1 cellular context compared by ENCODE assay signal in the genomic region with DNA sequence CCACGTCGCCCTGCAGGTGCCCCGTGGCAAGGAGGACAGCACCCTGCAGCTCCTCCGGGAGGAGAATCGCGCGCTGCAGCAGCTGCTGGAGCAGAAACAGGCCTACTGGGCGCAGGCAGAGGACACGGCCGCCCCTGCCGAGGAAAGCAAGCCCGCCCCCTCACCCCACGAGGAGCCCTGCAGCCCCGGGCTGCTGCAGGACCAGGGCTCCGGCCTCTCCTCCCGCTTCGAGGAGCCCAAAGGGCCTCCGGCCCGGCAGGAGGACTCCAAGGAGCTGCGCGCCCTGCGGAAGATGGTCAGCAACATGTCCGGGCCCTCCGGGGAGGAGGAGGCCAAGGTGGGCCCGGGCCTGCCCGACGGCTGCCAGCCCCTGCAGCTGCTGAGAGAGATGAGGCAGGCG.
TF ChIP-seq lines count a peak whose summit lies in the region.

No MANE protein-coding gene starts in this region.

TF ChIP-seq in H1, 55 proteins besides CTCF, POLR2A, EP300 and RAD21 (continued from another document):
- TF ChIP-seq, protein P1, sequence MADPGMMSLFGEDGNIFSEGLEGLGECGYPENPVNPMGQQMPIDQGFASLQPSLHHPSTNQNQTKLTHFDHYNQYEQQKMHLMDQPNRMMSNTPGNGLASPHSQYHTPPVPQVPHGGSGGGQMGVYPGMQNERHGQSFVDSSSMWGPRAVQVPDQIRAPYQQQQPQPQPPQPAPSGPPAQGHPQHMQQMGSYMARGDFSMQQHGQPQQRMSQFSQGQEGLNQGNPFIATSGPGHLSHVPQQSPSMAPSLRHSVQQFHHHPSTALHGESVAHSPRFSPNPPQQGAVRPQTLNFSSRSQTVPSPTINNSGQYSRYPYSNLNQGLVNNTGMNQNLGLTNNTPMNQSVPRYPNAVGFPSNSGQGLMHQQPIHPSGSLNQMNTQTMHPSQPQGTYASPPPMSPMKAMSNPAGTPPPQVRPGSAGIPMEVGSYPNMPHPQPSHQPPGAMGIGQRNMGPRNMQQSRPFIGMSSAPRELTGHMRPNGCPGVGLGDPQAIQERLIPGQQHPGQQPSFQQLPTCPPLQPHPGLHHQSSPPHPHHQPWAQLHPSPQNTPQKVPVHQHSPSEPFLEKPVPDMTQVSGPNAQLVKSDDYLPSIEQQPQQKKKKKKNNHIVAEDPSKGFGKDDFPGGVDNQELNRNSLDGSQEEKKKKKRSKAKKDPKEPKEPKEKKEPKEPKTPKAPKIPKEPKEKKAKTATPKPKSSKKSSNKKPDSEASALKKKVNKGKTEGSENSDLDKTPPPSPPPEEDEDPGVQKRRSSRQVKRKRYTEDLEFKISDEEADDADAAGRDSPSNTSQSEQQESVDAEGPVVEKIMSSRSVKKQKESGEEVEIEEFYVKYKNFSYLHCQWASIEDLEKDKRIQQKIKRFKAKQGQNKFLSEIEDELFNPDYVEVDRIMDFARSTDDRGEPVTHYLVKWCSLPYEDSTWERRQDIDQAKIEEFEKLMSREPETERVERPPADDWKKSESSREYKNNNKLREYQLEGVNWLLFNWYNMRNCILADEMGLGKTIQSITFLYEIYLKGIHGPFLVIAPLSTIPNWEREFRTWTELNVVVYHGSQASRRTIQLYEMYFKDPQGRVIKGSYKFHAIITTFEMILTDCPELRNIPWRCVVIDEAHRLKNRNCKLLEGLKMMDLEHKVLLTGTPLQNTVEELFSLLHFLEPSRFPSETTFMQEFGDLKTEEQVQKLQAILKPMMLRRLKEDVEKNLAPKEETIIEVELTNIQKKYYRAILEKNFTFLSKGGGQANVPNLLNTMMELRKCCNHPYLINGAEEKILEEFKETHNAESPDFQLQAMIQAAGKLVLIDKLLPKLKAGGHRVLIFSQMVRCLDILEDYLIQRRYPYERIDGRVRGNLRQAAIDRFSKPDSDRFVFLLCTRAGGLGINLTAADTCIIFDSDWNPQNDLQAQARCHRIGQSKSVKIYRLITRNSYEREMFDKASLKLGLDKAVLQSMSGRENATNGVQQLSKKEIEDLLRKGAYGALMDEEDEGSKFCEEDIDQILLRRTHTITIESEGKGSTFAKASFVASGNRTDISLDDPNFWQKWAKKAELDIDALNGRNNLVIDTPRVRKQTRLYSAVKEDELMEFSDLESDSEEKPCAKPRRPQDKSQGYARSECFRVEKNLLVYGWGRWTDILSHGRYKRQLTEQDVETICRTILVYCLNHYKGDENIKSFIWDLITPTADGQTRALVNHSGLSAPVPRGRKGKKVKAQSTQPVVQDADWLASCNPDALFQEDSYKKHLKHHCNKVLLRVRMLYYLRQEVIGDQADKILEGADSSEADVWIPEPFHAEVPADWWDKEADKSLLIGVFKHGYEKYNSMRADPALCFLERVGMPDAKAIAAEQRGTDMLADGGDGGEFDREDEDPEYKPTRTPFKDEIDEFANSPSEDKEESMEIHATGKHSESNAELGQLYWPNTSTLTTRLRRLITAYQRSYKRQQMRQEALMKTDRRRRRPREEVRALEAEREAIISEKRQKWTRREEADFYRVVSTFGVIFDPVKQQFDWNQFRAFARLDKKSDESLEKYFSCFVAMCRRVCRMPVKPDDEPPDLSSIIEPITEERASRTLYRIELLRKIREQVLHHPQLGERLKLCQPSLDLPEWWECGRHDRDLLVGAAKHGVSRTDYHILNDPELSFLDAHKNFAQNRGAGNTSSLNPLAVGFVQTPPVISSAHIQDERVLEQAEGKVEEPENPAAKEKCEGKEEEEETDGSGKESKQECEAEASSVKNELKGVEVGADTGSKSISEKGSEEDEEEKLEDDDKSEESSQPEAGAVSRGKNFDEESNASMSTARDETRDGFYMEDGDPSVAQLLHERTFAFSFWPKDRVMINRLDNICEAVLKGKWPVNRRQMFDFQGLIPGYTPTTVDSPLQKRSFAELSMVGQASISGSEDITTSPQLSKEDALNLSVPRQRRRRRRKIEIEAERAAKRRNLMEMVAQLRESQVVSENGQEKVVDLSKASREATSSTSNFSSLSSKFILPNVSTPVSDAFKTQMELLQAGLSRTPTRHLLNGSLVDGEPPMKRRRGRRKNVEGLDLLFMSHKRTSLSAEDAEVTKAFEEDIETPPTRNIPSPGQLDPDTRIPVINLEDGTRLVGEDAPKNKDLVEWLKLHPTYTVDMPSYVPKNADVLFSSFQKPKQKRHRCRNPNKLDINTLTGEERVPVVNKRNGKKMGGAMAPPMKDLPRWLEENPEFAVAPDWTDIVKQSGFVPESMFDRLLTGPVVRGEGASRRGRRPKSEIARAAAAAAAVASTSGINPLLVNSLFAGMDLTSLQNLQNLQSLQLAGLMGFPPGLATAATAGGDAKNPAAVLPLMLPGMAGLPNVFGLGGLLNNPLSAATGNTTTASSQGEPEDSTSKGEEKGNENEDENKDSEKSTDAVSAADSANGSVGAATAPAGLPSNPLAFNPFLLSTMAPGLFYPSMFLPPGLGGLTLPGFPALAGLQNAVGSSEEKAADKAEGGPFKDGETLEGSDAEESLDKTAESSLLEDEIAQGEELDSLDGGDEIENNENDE (IDR thresholded peaks at IDR 0.05; ENCODE audit: insufficient replicate concordance, low read length), result no peak
